1 cellular context compared by ENCODE assay signal in the genomic region with DNA sequence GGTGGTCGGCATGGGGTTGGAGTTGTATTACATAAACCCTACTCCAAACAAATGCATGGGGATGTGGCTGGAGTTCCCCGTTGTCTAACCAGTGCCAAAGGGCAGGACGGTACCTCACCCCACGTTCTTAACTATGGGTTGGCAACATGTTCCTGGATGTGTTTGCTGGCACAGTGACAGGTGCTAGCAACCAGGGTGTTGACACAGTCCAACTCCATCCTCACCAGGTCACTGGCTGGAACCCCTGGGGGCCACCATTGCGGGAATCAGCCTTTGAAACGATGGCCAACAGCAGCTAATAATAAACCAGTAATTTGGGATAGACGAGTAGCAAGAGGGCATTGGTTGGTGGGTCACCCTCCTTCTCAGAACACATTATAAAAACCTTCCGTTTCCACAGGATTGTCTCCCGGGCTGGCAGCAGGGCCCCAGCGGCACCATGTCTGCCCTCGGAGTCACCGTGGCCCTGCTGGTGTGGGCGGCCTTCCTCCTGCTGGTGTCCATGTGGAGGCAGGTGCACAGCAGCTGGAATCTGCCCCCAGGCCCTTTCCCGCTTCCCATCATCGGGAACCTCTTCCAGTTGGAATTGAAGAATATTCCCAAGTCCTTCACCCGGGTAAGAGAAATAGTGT.
TF ChIP-seq lines count a peak whose summit lies in the region.

CYP2E1 (plus strand) TSS at position 407 of the 632 bp plus-strand sequence; CDS start at position 440, 33 bp downstream.

TF ChIP-seq in SK-N-SH treated with all-trans-retinoic acid at 6 μM for 48 hours, 23 proteins besides CTCF, POLR2A, EP300 and RAD21 (continued from another document):
- no peak for TF ChIP-seq TSHZ2 (CRISPR knock-in tag; IDR thresholded peaks at IDR 0.05)
- TF ChIP-seq GLIS3 (CRISPR knock-in tag; IDR thresholded peaks at IDR 0.05): no peak
- TF ChIP-seq RARB (CRISPR knock-in tag; IDR thresholded peaks at IDR 0.05): no peak
- no peak for TF ChIP-seq ISL1 (CRISPR knock-in tag; IDR thresholded peaks at IDR 0.05)
- TF ChIP-seq ZNF565 (CRISPR knock-in tag; conservative IDR thresholded peaks at IDR 0.05; ENCODE audit: low read depth): no peak
- no peak for TF ChIP-seq POU6F1 (CRISPR knock-in tag; IDR thresholded peaks at IDR 0.05; ENCODE audit: borderline replicate concordance, low read depth)
- no peak for TF ChIP-seq ESRRG (CRISPR knock-in tag; IDR thresholded peaks at IDR 0.05)
TF ChIP-seq in SK-N-SH treated with all-trans-retinoic acid at 6 μM for 48 hours: peak in this region for 0.
